ENCODE assay signal across 8 cellular contexts in genomic region chr3:4467522-4467867, GRCh38. TPM values are rescaled to one million over a fixed set of nuclear protein-coding genes. Genes with fewer than 3 reads are reported as not detected.
DNase-seq lines count a peak whose midpoint lies in the region; ATAC-seq and TF ChIP-seq lines count a peak whose summit lies in the region.

No MANE protein-coding gene starts in this region.

- no peak overlapping the region for H4K8ac ChIP-seq in H9 (replicated peaks; ENCODE audit: insufficient read length, low read depth, low read length)

- peaks cover 3% of the 10 kb centered on the region for H3K23me2 ChIP-seq in H9 (ENCODE audit: insufficient read length, low read depth, low read length, poor library complexity, severe bottlenecking)

- peak overlapping the region; percentile 80 to 92 for H3K4me3 ChIP-seq in right atrium auricular region
- H3K4me3 ChIP-seq in skin epidermis: peak overlapping the region; percentile 61 to 99 (median 95)

- intact Hi-C loops in activated B cell treated with CpG ODN at 0.5 μM for 24 hours (cut with micrococcal nuclease): loop anchor here (1.0 to 2.0 kb wide), 6 partner anchors 26 to 166 kb away; partner anchors contain the start of genes ITPR1 and SETMAR

- no peak overlapping the region for H2BK12ac ChIP-seq in H9 (ENCODE audit: insufficient read length, low read depth, low read length)

- H4K5ac ChIP-seq in H9 (ENCODE audit: insufficient read length, low read depth, low read length): peak overlapping the region; percentile 74

- peak overlapping the region; percentile 91 to 95 for H3K4me3 Mint-ChIP-seq in H9
- peak overlapping the region; percentile 93 for H3K4me3 Mint-ChIP-seq in activated B cell treated with CpG ODN at 0.5 μM for 24 hours

- CTCF ChIA-PET in activated B cell treated with CpG ODN at 0.5 μM for 24 hours (lab: Charles Lee): interaction anchor here (0.7 to 1.1 kb wide), 4 partner anchors 51 to 1267 kb away, joined by 3 to 4 read pairs (median 3); no protein-coding TSS in a partner anchor

- no peak overlapping the region for H2AK5ac ChIP-seq in H9 (ENCODE audit: insufficient read length, low read length)

- H3K9ac ChIP-seq in H9 (ENCODE audit: extremely low read depth, insufficient read length, low read length): no peak overlapping the region

- no peak for DNase-seq in H9
- no peak for DNase-seq in activated B cell treated with CpG ODN at 0.5 μM for 24 hours
- no peak for DNase-seq in right atrium auricular region (ENCODE audit: low spot score)
- DNase-seq in NCI-H526 (lab: John Stamatoyannopoulos, UW): no peak
- DNase-seq in H4 (ENCODE audit: low spot score): no peak
- DNase-seq in NCI-H2107 (lab: John Stamatoyannopoulos, UW): no peak

- H2BK5ac ChIP-seq in H9 (ENCODE audit: insufficient read length, low read length): no peak overlapping the region

- no peak overlapping the region for H2BK120ac ChIP-seq in H9 (ENCODE audit: low read depth, low read length, poor library complexity, severe bottlenecking)

- no peak overlapping the region for H2AFZ ChIP-seq in H9 (ENCODE audit: low read length)

- H3K56ac ChIP-seq in H9 (ENCODE audit: insufficient read length, low read depth, low read length): no peak overlapping the region

- no peaks in the 10 kb centered on the region for H3K9me3 ChIP-seq in H9 (ENCODE audit: control insufficient read depth, low read depth, low read length)
- no peaks in the 10 kb centered on the region for H3K9me3 ChIP-seq in right atrium auricular region

- no peaks in the 10 kb centered on the region for H4K20me1 ChIP-seq in H9 (ENCODE audit: control insufficient read depth, insufficient read depth, insufficient read length)

- H2BK20ac ChIP-seq in H9 (ENCODE audit: low read depth, low read length, poor library complexity, severe bottlenecking): no peak overlapping the region

- no peak overlapping the region for H3K18ac ChIP-seq in H9 (ENCODE audit: insufficient read length, low read depth, low read length)

- H3K79me1 ChIP-seq in H9 (ENCODE audit: insufficient read depth, low read depth, low read length, poor library complexity, severe bottlenecking): no peaks in the 10 kb centered on the region

- H3K23ac ChIP-seq in H9 (ENCODE audit: insufficient read length, low read depth, low read length): no peak overlapping the region

- H3K27ac Mint-ChIP-seq in H9 (peak overlapping the region; percentile 82 to 93 (median 86); a peak in 5 of 7 replicates), activated B cell treated with CpG ODN at 0.5 μM for 24 hours (peak overlapping the region; percentile 96)

- H3K4me1 Mint-ChIP-seq in H9 (peaks cover 3 to 7% of the 10 kb centered on the region in 2 experiments), activated B cell treated with CpG ODN at 0.5 μM for 24 hours (peaks cover 14% of the 10 kb centered on the region)

- H3K27me3 ChIP-seq in H9 (ENCODE audit: insufficient read depth, low read length): no peaks in the 10 kb centered on the region
- H3K27me3 ChIP-seq in right atrium auricular region: no peaks in the 10 kb centered on the region

- TF ChIP-seq CTCF in H9 (conservative IDR thresholded peaks at IDR 0.05) (no peak), activated B cell treated with CpG ODN at 0.5 μM for 24 hours (IDR thresholded peaks at IDR 0.05) (no peak), right atrium auricular region (IDR thresholded peaks at IDR 0.05) (no peak)

- H4K91ac ChIP-seq in H9 (ENCODE audit: insufficient read length, low read depth, low read length): no peak overlapping the region

- no peak overlapping the region for H3K27ac ChIP-seq in H9 (ENCODE audit: insufficient read length, low read depth, low read length)
- H3K27ac ChIP-seq in right atrium auricular region: peak overlapping the region; percentile 75 to 77
- H3K27ac ChIP-seq in skin epidermis: peak overlapping the region in 20 of 21 experiments; percentile 67 to 97 (median 90)

- no peaks in the 10 kb centered on the region for H3K4me1 ChIP-seq in H9 (ENCODE audit: insufficient read depth, low read length)
- H3K4me1 ChIP-seq in right atrium auricular region: peaks cover 0 to 14% of the 10 kb centered on the region in 2 donors

- H2BK15ac ChIP-seq in H9 (ENCODE audit: low read depth, low read length): no peak overlapping the region

- H3K9me3 Mint-ChIP-seq in H9 (no peaks in the 10 kb centered on the region), activated B cell treated with CpG ODN at 0.5 μM for 24 hours (no peaks in the 10 kb centered on the region)

- H3K36me3 ChIP-seq in right atrium auricular region: no peaks in the 10 kb centered on the region

- H3K4ac ChIP-seq in H9 (ENCODE audit: low read depth, low read length): no peak overlapping the region

- peaks cover 8% of the 10 kb centered on the region for H3K27me3 Mint-ChIP-seq in H9 (ENCODE audit: low read depth)
- H3K27me3 Mint-ChIP-seq in activated B cell treated with CpG ODN at 0.5 μM for 24 hours: no peaks in the 10 kb centered on the region

- H3K36me3 Mint-ChIP-seq in H9 (ENCODE audit: insufficient read depth in 1 of 3, low read depth in 3 of 3): peaks cover 0 to 1% (median 0%) of the 10 kb centered on the region in 3 experiments; a peak in 1 of 7 replicates
- H3K36me3 Mint-ChIP-seq in activated B cell treated with CpG ODN at 0.5 μM for 24 hours (ENCODE audit: low read depth): peaks cover 5% of the 10 kb centered on the region

- H3K14ac ChIP-seq in H9 (ENCODE audit: insufficient read depth, low read length): no peak overlapping the region

- WGBS in H9 (ENCODE audit: extremely low coverage, insufficient read length, low lambda C conversion rate): no CpG with 5 or more reads among the region's 13 CpGs

- no peaks in the 10 kb centered on the region for H3K79me2 ChIP-seq in H9 (ENCODE audit: insufficient read depth, low read length)

- ATAC-seq in activated B cell treated with CpG ODN at 0.5 μM for 24 hours (ENCODE audit: low read depth): no peak
- no peak for ATAC-seq in GM21423 (IDR thresholded peaks at IDR 0.05; ENCODE audit: unreplicated experiment)

- POLR2A ChIA-PET in activated B cell treated with CpG ODN at 0.5 μM for 24 hours (lab: Charles Lee): interaction anchor here (0.5 to 1.8 kb wide), 13 partner anchors 8 to 654 kb away, joined by 3 to 88 read pairs (median 4); partner anchors contain the start of gene ITPR1

- H3T11ph ChIP-seq in H9 (ENCODE audit: low read length): no peak overlapping the region

- H3K4me2 ChIP-seq in H9 (ENCODE audit: insufficient read depth, insufficient read length, low read length): peak overlapping the region; percentile 46

RNA-seq across cellular contexts. Expression of gene SUMF1, which starts 0.4 kb away (rescaled TPM):
- total RNA-seq in H9 (2021) (9.5 and 10.6 TPM in 2 replicates), activated B cell treated with CpG ODN at 0.5 μM for 24 hours (18.4 and 20.7 TPM in 2 replicates), right atrium auricular region (10 to 100 TPM; 12.1 to 22.6 TPM)
- total RNA-seq in H4 (2014; rRNA removed; shearing (Covaris generic)): 39.7 and 45.4 TPM in 2 replicates

RNA-seq across cellular contexts. Expression of gene ITPR1, which starts 25.7 kb away (rescaled TPM):
- total RNA-seq in H9 (2021) (1.8 and 4.2 TPM in 2 replicates), activated B cell treated with CpG ODN at 0.5 μM for 24 hours (116 and 143 TPM in 2 replicates), right atrium auricular region (10 to 100 TPM; 36.7 to 42.5 TPM)
- 4.6 and 5.8 TPM in 2 replicates for total RNA-seq in H4 (2014; rRNA removed; shearing (Covaris generic))
